ENCODE assay signal across 1 cellular context in the genomic region with DNA sequence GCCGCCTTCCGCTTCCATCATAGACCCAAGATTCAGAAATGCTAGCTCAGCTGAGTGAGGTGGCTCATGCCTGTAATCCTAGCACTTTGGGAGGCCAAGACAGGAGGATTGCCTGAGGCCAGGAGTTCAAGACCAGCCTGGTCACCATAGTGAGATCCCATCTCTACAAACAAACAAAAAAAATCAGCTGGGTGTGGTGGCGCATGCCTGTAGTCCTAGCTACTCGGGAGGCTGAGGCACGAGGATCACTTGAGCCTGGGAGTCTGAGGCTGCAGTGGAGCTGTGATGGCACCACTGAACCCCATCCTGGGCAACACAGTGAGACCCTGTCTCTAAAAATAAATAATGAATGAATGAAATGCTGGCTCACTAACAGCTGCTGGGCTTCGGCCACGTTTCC.
TF ChIP-seq lines count a peak whose summit lies in the region.

No MANE protein-coding gene starts in this region.

TF ChIP-seq in GM23338, 12 proteins besides CTCF, POLR2A, EP300 and RAD21 (continued from another document):
- no peak for TF ChIP-seq EZH2 (IDR thresholded peaks at IDR 0.05; ENCODE audit: low read depth, unreplicated experiment)
- TF ChIP-seq EZH2phosphoT487 (IDR thresholded peaks at IDR 0.05; ENCODE audit: unreplicated experiment): no peak
